ENCODE assay signal across 8 cellular contexts in genomic region chr10:112953075-112953501, GRCh38. TPM values are rescaled to one million over a fixed set of nuclear protein-coding genes. Genes with fewer than 3 reads are reported as not detected.
DNase-seq lines count a peak whose midpoint lies in the region; ATAC-seq and TF ChIP-seq lines count a peak whose summit lies in the region.

No MANE protein-coding gene starts in this region.

- ATAC-seq in GM18517 (IDR thresholded peaks at IDR 0.05; ENCODE audit: unreplicated experiment): no peak

- H3K27ac ChIP-seq in Peyer's patch: peak overlapping the region; percentile 38 to 95 (median 88)

- H3K36me3 ChIP-seq in Peyer's patch: no peaks in the 10 kb centered on the region

- peak overlapping the region; percentile 93 for H3K4me3 Mint-ChIP-seq in nephron progenitor cell

- DNase-seq in Ammon's horn (ENCODE audit: low spot score) (peak; percentile 39), Peyer's patch (peak in 1 of 3 donors; percentile 67), fibroblast of mammary gland (ENCODE audit: low read depth) (no peak), nephron progenitor cell (peak; percentile 50), NOMO-1 treated with DMSO at 0.1 percent for 48 hours (lab: John Stamatoyannopoulos, UW; ENCODE audit: unreplicated experiment) (no peak), superior temporal gyrus (ENCODE audit: extremely low spot score) (no peak), cortex of kidney (lab: John Stamatoyannopoulos, UW) (no peak)

- peaks cover 0 to 29% (median 5%) of the 10 kb centered on the region in 4 donors for H3K4me1 ChIP-seq in Peyer's patch

- TF ChIP-seq POLR2A in Peyer's patch (IDR thresholded peaks at IDR 0.05): no peak

- no peaks in the 10 kb centered on the region for H3K27me3 Mint-ChIP-seq in nephron progenitor cell (ENCODE audit: low read depth, poor library complexity)

- no peaks in the 10 kb centered on the region for H3K9me3 ChIP-seq in Peyer's patch

- peak overlapping the region; percentile 97 for H3K27ac Mint-ChIP-seq in nephron progenitor cell

- no peaks in the 10 kb centered on the region for H3K36me3 Mint-ChIP-seq in nephron progenitor cell (ENCODE audit: low read depth)

- peaks cover 65% of the 10 kb centered on the region for H3K4me1 Mint-ChIP-seq in nephron progenitor cell

- H3K9me3 Mint-ChIP-seq in nephron progenitor cell: no peaks in the 10 kb centered on the region

- TF ChIP-seq CTCF in Peyer's patch (IDR thresholded peaks at IDR 0.05) (no peak), fibroblast of mammary gland (conservative IDR thresholded peaks at IDR 0.05; ENCODE audit: control insufficient read depth, insufficient read depth, low read depth, low read length) (no peak), nephron progenitor cell (IDR thresholded peaks at IDR 0.05) (no peak)

- no peaks in the 10 kb centered on the region for H3K27me3 ChIP-seq in Peyer's patch

- H3K4me3 ChIP-seq in Peyer's patch: peak overlapping the region; percentile 46 to 80 (median 65)
- H3K4me3 ChIP-seq in fibroblast of mammary gland (ENCODE audit: control insufficient read depth, low read depth, low read length): peak overlapping the region; percentile 84

RNA-seq across cellular contexts. Expression of gene TCF7L2, which starts 3.0 kb away (rescaled TPM):
- total RNA-seq in Peyer's patch: 100 to 1,000 TPM in 1 of 4 donors, 10 to 100 TPM in 3; 72.3 to 148 (median 93.0) TPM

Comparison
In these comparisons a context has a peak if more than half of its experiments do, and no peak if none do; other contexts are left out.
1. DNase-seq: peak in Ammon's horn (single experiment) and nephron progenitor cell (single experiment); none in fibroblast of mammary gland (single experiment), NOMO-1 treated with DMSO at 0.1 percent for 48 hours (single experiment), superior temporal gyrus (single experiment) and cortex of kidney (single experiment).